ENCODE assay signal across 8 cellular contexts in the genomic region with DNA sequence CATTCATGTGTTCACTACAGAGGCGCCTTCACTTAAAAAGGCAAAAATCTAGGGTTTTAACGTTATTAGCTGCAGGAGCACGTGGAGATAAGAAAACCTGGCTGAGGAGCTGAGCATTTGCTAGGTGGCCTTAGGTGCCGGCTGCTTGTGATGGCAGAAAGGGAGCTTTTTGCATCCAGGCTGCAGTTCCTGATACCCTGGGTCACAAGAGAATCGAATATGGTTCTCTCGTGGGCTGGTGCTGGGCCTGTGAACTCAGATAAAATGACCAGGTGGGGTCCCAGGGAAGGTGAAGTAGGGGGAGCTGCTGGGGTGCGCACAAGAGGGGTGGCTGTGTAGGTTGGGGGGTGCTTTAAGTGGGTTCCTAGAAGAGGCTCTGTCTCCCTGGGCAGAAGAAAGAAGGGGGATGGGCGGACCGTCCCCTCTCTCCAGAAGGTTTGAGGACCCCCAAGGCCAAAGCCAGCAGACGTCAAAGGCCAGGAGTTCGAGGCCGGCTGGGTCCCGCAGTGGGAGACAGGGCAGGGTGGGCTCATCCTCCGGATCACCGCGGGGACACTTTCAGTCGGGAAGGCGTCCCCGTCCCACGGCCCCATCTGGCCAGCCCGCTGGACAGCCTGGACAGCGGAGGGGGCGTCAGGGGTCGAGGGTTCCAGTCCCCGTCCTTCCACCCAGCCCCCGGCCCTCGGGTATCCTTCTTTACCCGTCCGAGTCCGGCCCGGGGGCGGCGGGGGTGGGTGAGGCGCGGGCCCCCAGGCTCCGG. TPM values are rescaled to one million over a fixed set of nuclear protein-coding genes. Genes with fewer than 3 reads are reported as not detected.
A peak's percentile ranks its signal among the peaks of the same experiment; 100 is the strongest.
DNase-seq lines count a peak whose midpoint lies in the region; ATAC-seq and TF ChIP-seq lines count a peak whose summit lies in the region.

No MANE protein-coding gene starts in this region.

- H3K36me3 ChIP-seq in mammary epithelial cell (ENCODE audit: insufficient read depth, low read length): no peaks in the 10 kb centered on the region
- H3K36me3 ChIP-seq in lower lobe of right lung: no peaks in the 10 kb centered on the region
- no peaks in the 10 kb centered on the region for H3K36me3 ChIP-seq in transverse colon

- H3K9ac ChIP-seq in mammary epithelial cell (ENCODE audit: insufficient read depth, low read length): no peak overlapping the region

- peak in 1 of 2 donors; percentile 25 for DNase-seq in activated T-cell treated with anti-CD3 and anti-CD28 coated beads, Interleukin-2, amount 50 U/mL, for 72 hours
- DNase-seq in activated T-cell treated with anti-CD3 and anti-CD28 coated beads, Interleukin-2, amount 50 U/mL, for 1 hour: no peak
- DNase-seq in mammary epithelial cell (no peak), lower lobe of right lung (peak; percentile 67), transverse colon (peak; percentile 49), GF-D8 (lab: John Stamatoyannopoulos, UW) (no peak), NCI-H128 (lab: John Stamatoyannopoulos, UW; ENCODE audit: unreplicated experiment) (no peak)
- DNase-seq in activated effector memory CD4-positive, alpha-beta T cell treated with anti-CD3 and anti-CD28 coated beads, Interleukin-2, amount 50 U/mL, for 16 hours: no peak

- H3K79me2 ChIP-seq in mammary epithelial cell (ENCODE audit: insufficient read depth, low read length): peaks cover 38% of the 10 kb centered on the region

- H3K27ac ChIP-seq in mammary epithelial cell (ENCODE audit: insufficient read depth, low read depth, low read length) (no peak overlapping the region), lower lobe of right lung (peak overlapping the region; percentile 76), transverse colon (peak overlapping the region; percentile 57 to 87 (median 81))

- H3K9me3 ChIP-seq in mammary epithelial cell (replicated peaks; ENCODE audit: insufficient read depth, low read length) (no peaks in the 10 kb centered on the region), lower lobe of right lung (no peaks in the 10 kb centered on the region), transverse colon (no peaks in the 10 kb centered on the region)

- WGBS in mammary epithelial cell (ENCODE audit: low coverage, missing lambda C conversion rate): 40% methylated on average over 7 of the region's 36 CpGs
- 38% methylated on average over 13 of the region's 36 CpGs; no CpG with 5 or more reads in 1 of the 2 donors for WGBS in transverse colon (ENCODE audit: low coverage in 1 of 2), 2 donors

- H3K4me1 ChIP-seq in mammary epithelial cell (ENCODE audit: insufficient read depth, low read length): peaks cover 19% of the 10 kb centered on the region
- H3K4me1 ChIP-seq in lower lobe of right lung: peaks cover 22% of the 10 kb centered on the region
- peaks cover 14 to 33% (median 29%) of the 10 kb centered on the region in 4 donors for H3K4me1 ChIP-seq in transverse colon

- H3K4me3 ChIP-seq in mammary epithelial cell (replicated peaks in 1 of 3; ENCODE audit: insufficient read depth in 1 of 3, low read depth in 2 of 3, low read length in 3 of 3): peak overlapping the region in 2 of 3 experiments; percentile 12 to 36
- peak overlapping the region; percentile 55 for H3K4me3 ChIP-seq in lower lobe of right lung
- peak overlapping the region; percentile 35 to 85 (median 62) for H3K4me3 ChIP-seq in transverse colon

- TF ChIP-seq POLR2A in transverse colon (IDR thresholded peaks at IDR 0.05): no peak

- H4K20me1 ChIP-seq in mammary epithelial cell (ENCODE audit: insufficient read depth, low read length): no peaks in the 10 kb centered on the region

- H3K27me3 ChIP-seq in mammary epithelial cell (ENCODE audit: insufficient read depth, low read length): no peaks in the 10 kb centered on the region
- H3K27me3 ChIP-seq in lower lobe of right lung (ENCODE audit: low read depth): no peaks in the 10 kb centered on the region
- H3K27me3 ChIP-seq in transverse colon: no peaks in the 10 kb centered on the region

- H3K4me2 ChIP-seq in mammary epithelial cell (ENCODE audit: insufficient read depth, low read depth, low read length): peak overlapping the region; percentile 69

- peaks cover 0 to 4% of the 10 kb centered on the region in 2 donors for H3K36me3 Mint-ChIP-seq in activated T-cell treated with anti-CD3 and anti-CD28 coated beads, Interleukin-2, amount 50 U/mL, for 72 hours (ENCODE audit: insufficient read depth in 2 of 2)

- CTCF ChIA-PET in mammary epithelial cell (lab: Charles Lee; ENCODE audit: low non-redundant PET): no interaction called here

- BruUV-seq in mammary epithelial cell (replicated peaks; lab: Mats Ljungman, UMichigan): no TSS peak

- peaks cover 37% of the 10 kb centered on the region for H3K4me1 Mint-ChIP-seq in activated T-cell treated with anti-CD3 and anti-CD28 coated beads, Interleukin-2, amount 50 U/mL, for 72 hours (ENCODE audit: low read depth)

- in situ Hi-C loops in mammary epithelial cell (cut with MboI; ENCODE audit: low sequenced_read_pairs in 2 of 2) (no loop called here), transverse colon (cut with MboI; ENCODE audit: low pct_ligation_motif_present in 1 of 4, low pct_unique_long_range_greater_than_20kb in 1 of 4, low sequenced_read_pairs in 3 of 4) (no loop called here)

- ATAC-seq in activated T-cell treated with anti-CD3 and anti-CD28 coated beads, Interleukin-2, amount 50 U/mL, for 72 hours (replicated peaks in 1 of 2): no peak
- ATAC-seq in lower lobe of right lung: no peak

- TF ChIP-seq EP300 in transverse colon (IDR thresholded peaks at IDR 0.05; ENCODE audit: low read depth): no peak

- H3K27ac Mint-ChIP-seq in activated T-cell treated with anti-CD3 and anti-CD28 coated beads, Interleukin-2, amount 50 U/mL, for 72 hours: peak overlapping the region; percentile 85

- peaks cover 20% of the 10 kb centered on the region for H3K27me3 Mint-ChIP-seq in activated T-cell treated with anti-CD3 and anti-CD28 coated beads, Interleukin-2, amount 50 U/mL, for 72 hours (ENCODE audit: low read depth)

- H2AFZ ChIP-seq in mammary epithelial cell (ENCODE audit: low read depth, low read length): peak overlapping the region; percentile 32

- peak overlapping the region; percentile 75 to 83 for H3K4me3 Mint-ChIP-seq in activated T-cell treated with anti-CD3 and anti-CD28 coated beads, Interleukin-2, amount 50 U/mL, for 72 hours

- TF ChIP-seq CTCF in mammary epithelial cell (conservative IDR thresholded peaks at IDR 0.05 in 1 of 2, IDR thresholded peaks at IDR 0.05 in 1 of 2; ENCODE audit: extremely low read depth in 1 of 2, insufficient read depth in 1 of 2, low read depth in 1 of 2, low read length in 2 of 2) (no peak), lower lobe of right lung (IDR thresholded peaks at IDR 0.05) (no peak), transverse colon (IDR thresholded peaks at IDR 0.05) (no peak)

- no peaks in the 10 kb centered on the region for H3K9me3 Mint-ChIP-seq in activated T-cell treated with anti-CD3 and anti-CD28 coated beads, Interleukin-2, amount 50 U/mL, for 72 hours

- intact Hi-C loops in mammary epithelial cell (cut with micrococcal nuclease) (loop anchor here (10.0 kb wide), 1 partner anchor 79 kb away; no protein-coding TSS in a partner anchor), lower lobe of right lung (cut with DNase I) (no loop called here), transverse colon (cut with DNase I; ENCODE audit: low total_unique reads) (no loop called here)

- dilution Hi-C loops in mammary epithelial cell (cut with HindIII; ENCODE audit: low sequenced_read_pairs): no loop called here

RNA-seq across cellular contexts. Expression of a gene that starts 0.7 kb away (rescaled TPM):
- total RNA-seq in activated T-cell treated with anti-CD3 and anti-CD28 coated beads, Interleukin-2, amount 50 U/mL, for 72 hours: 10 to 100 TPM; 53.1 to 59.0 TPM
- total RNA-seq in mammary epithelial cell: 10 to 100 TPM; 44.5 to 98.5 TPM
- 15.7 TPM for polyA plus RNA-seq in mammary epithelial cell
- polyA minus RNA-seq in mammary epithelial cell: 61.9 TPM
- total RNA-seq in lower lobe of right lung: 77.4 TPM
- total RNA-seq in transverse colon: 10 to 100 TPM; 40.0 to 69.6 (median 47.0) TPM

Comparison
In these comparisons a context has a peak if more than half of its experiments do, and no peak if none do; other contexts are left out.
1. DNase-seq: peak in lower lobe of right lung (single experiment) and transverse colon (single experiment); none in activated T-cell treated with anti-CD3 and anti-CD28 coated beads, Interleukin-2, amount 50 U/mL, for 1 hour (single experiment), mammary epithelial cell (single experiment), activated effector memory CD4-positive, alpha-beta T cell treated with anti-CD3 and anti-CD28 coated beads, Interleukin-2, amount 50 U/mL, for 16 hours (single experiment), GF-D8 (single experiment) and NCI-H128 (single experiment).
2. Peak in every context shown above with its lines, with median percentiles within 50 percentile points of each other: H3K4me3 ChIP-seq.